ENCODE assay signal across 10 cellular contexts in the genomic region with DNA sequence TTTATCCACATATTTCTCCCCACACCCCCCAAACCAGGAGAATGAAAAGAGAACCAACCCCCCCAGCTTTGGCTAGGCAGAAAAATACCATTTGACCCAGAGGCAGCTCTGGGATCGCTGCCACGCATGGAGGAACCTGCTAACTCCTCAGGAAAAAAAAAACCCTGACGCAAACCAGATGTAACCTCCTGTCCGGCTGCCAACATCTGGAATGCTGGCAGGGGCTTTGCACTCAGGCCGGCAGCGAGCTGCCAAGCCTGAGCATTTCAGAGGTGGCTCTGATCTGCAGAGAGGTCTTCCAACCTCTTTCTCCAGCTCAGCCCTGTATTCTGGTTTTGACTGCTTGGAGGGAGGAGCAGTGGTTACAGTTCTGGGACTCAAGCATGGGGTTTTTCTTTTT. TPM values are rescaled to one million over a fixed set of nuclear protein-coding genes. Genes with fewer than 3 reads are reported as not detected.
DNase-seq lines count a peak whose midpoint lies in the region; ATAC-seq and TF ChIP-seq lines count a peak whose summit lies in the region.
"Had no signal": no experiment of that assay in that cellular context is flagged by ENCODE, and none has a peak within 500 bp of the region (broad histone marks: within the 10 kb centered on the region; RNA-seq: fewer than 3 reads in every experiment).

No MANE protein-coding gene starts in this region.

- ATAC-seq in upper lobe of right lung: no peak

- TF ChIP-seq CTCF in upper lobe of right lung (IDR thresholded peaks at IDR 0.05): no peak
- no peak for TF ChIP-seq CTCF in testis (IDR thresholded peaks at IDR 0.05)

- H3K4me1 ChIP-seq in SJSA1 (replicated peaks): peaks cover 27% of the 10 kb centered on the region
- peaks cover 66% of the 10 kb centered on the region for H3K4me1 ChIP-seq in upper lobe of right lung
- peaks cover 52% of the 10 kb centered on the region for H3K4me1 ChIP-seq in testis

- peaks cover 25% of the 10 kb centered on the region for H3K36me3 ChIP-seq in SJSA1
- H3K36me3 ChIP-seq in upper lobe of right lung: peaks cover 44% of the 10 kb centered on the region
- H3K36me3 ChIP-seq in testis (ENCODE audit: low read depth, missing control alignments): no peaks in the 10 kb centered on the region

- 14 to 37% methylated on average over 6 of the region's 6 CpGs for WGBS in testis, 2 donors

- intact Hi-C loops in upper lobe of right lung (cut with DNase I) (no loop called here), testis (cut with DNase I; ENCODE audit: low total_unique reads) (no loop called here)

- H3K27ac ChIP-seq in SJSA1 (peak overlapping the region; percentile 32; the same call in 1 of the 2 replicates), upper lobe of right lung (peak overlapping the region; percentile 30), testis (peak overlapping the region in 1 of 2 donors; percentile 83)

- TF ChIP-seq POLR2A in testis (IDR thresholded peaks at IDR 0.05): no peak

- DNase-seq in SJSA1 (ENCODE audit: low read depth in 1 of 2, low spot score in 2 of 2) (peak in 1 of 2 experiments; percentile 32), fibroblast of gingiva (ENCODE audit: low read depth) (peak; percentile 97), midbrain (lab: John Stamatoyannopoulos, UW) (peak; percentile 33), upper lobe of right lung (no peak), NCI-H128 (lab: John Stamatoyannopoulos, UW; ENCODE audit: unreplicated experiment) (no peak), activated gamma-delta T cell (lab: John Stamatoyannopoulos, UW) (no peak), COLO668 (lab: John Stamatoyannopoulos, UW; ENCODE audit: unreplicated experiment) (no peak), testis (no peak)
- DNase-seq: NCI-H2107, SHP77 treated with DMSO at 0.1 percent for 48 hours had no signal

- H3K4me3 ChIP-seq in SJSA1 (no peak overlapping the region), upper lobe of right lung (no peak overlapping the region), testis (no peak overlapping the region)

- H3K27me3 ChIP-seq in SJSA1 (replicated peaks): no peaks in the 10 kb centered on the region
- H3K27me3 ChIP-seq in upper lobe of right lung: no peaks in the 10 kb centered on the region
- no peaks in the 10 kb centered on the region for H3K27me3 ChIP-seq in testis

- H3K9me3 ChIP-seq in SJSA1 (replicated peaks) (no peaks in the 10 kb centered on the region), upper lobe of right lung (no peaks in the 10 kb centered on the region), testis (no peaks in the 10 kb centered on the region)

RNA-seq across cellular contexts. Expression of gene IGFBP4, which starts 8.2 kb away (rescaled TPM):
- total RNA-seq in SJSA1 (2014; rRNA removed; shearing (Covaris generic)): 19.2 and 22.5 TPM in 2 replicates
- total RNA-seq in upper lobe of right lung (381 TPM), testis (10 to 100 TPM; 67.9 to 76.7 TPM)
- polyA plus RNA-seq in testis (ENCODE audit: insufficient read depth, low read depth, low replicate concordance): 317 TPM

RNA-seq across cellular contexts. Expression of gene TOP2A, which starts 33.7 kb away (rescaled TPM):
- total RNA-seq in SJSA1 (2014; rRNA removed; shearing (Covaris generic)): 264 and 389 TPM in 2 replicates
- total RNA-seq in upper lobe of right lung (3.3 TPM), testis (10 to 100 TPM; 65.0 to 94.9 TPM)
- polyA plus RNA-seq in testis (ENCODE audit: insufficient read depth, low read depth, low replicate concordance): 75.3 TPM

RNA-seq across cellular contexts. Expression of gene TNS4, which starts 50.0 kb away (rescaled TPM):
- total RNA-seq in SJSA1 (2014; rRNA removed; shearing (Covaris generic)): not detected in 2 replicates
- total RNA-seq in upper lobe of right lung (0.78 TPM), testis (under 1 TPM; 0.12 to 0.16 TPM)
- 0.09 TPM for polyA plus RNA-seq in testis (ENCODE audit: insufficient read depth, low read depth, low replicate concordance)

Comparison
In these comparisons a context has a peak if more than half of its experiments do, and no peak if none do; other contexts are left out.
1. DNase-seq: peak in fibroblast of gingiva (single experiment) and midbrain (single experiment); none in upper lobe of right lung (single experiment), NCI-H128 (single experiment), activated gamma-delta T cell (single experiment), COLO668 (single experiment) and testis (single experiment).
2. RNA of gene TOP2A, which starts 33.7 kb away (total RNA-seq): 264 to 389 TPM in SJSA1 and 65.0 to 94.9 TPM in testis; 3.3 TPM in upper lobe of right lung (single experiment); every median in the first group is over 10 times any median in the second.